In genomic region chr18:24488824-24489493, GRCh38 we compare ENCODE assay signal across 8 cellular contexts. TPM values are rescaled to one million over a fixed set of nuclear protein-coding genes. Genes with fewer than 3 reads are reported as not detected.
DNase-seq lines count a peak whose midpoint lies in the region; ATAC-seq and TF ChIP-seq lines count a peak whose summit lies in the region.

No MANE protein-coding gene starts in this region.

- DNase-seq in CD4-positive, CD25-positive, alpha-beta regulatory T cell: peak in 2 of 3 donors; percentile 41 to 49
- peak; percentile 26 for DNase-seq in H7
- DNase-seq in NT2/D1 (ENCODE audit: low read depth, low spot score): peak; percentile 1
- DNase-seq in choroid plexus epithelial cell (ENCODE audit: low read depth): peak; percentile 61
- DNase-seq in lung (ENCODE audit: low spot score): no peak
- no peak for DNase-seq in NK-92 (lab: John Stamatoyannopoulos, UW; ENCODE audit: unreplicated experiment)
- DNase-seq in effector CD8-positive, alpha-beta T cell (lab: John Stamatoyannopoulos, UW): no peak

- H3K9me3 Mint-ChIP-seq in CD4-positive, CD25-positive, alpha-beta regulatory T cell: no peaks in the 10 kb centered on the region

- H3K4me1 Mint-ChIP-seq in CD4-positive, CD25-positive, alpha-beta regulatory T cell: peaks cover 5 to 12% (median 7%) of the 10 kb centered on the region in 4 donors

- no peaks in the 10 kb centered on the region for H3K36me3 Mint-ChIP-seq in CD4-positive, CD25-positive, alpha-beta regulatory T cell

- no peak overlapping the region for H3K4me3 ChIP-seq in CD4-positive, CD25-positive, alpha-beta regulatory T cell (ENCODE audit: low read depth, low read length)
- no peak overlapping the region for H3K4me3 ChIP-seq in H7 (ENCODE audit: insufficient read depth, low read depth, low read length)
- H3K4me3 ChIP-seq in NT2/D1 (ENCODE audit: insufficient read length, low read depth): no peak overlapping the region
- H3K4me3 ChIP-seq in choroid plexus epithelial cell (ENCODE audit: low read depth, low read length): no peak overlapping the region
- no peak overlapping the region for H3K4me3 ChIP-seq in lung

- H3K9ac ChIP-seq in NT2/D1 (ENCODE audit: insufficient read length, low read depth): no peak overlapping the region

- no peak overlapping the region for H3K27ac Mint-ChIP-seq in CD4-positive, CD25-positive, alpha-beta regulatory T cell

- H3K4me3 Mint-ChIP-seq in CD4-positive, CD25-positive, alpha-beta regulatory T cell: no peak overlapping the region

- peaks cover 8% of the 10 kb centered on the region for H3K27me3 ChIP-seq in CD4-positive, CD25-positive, alpha-beta regulatory T cell (ENCODE audit: control insufficient read depth, insufficient read depth, low read length)
- H3K27me3 ChIP-seq in H7 (ENCODE audit: control insufficient read depth, insufficient read depth, low read length) (no peaks in the 10 kb centered on the region), NT2/D1 (ENCODE audit: insufficient read depth, insufficient read length) (no peaks in the 10 kb centered on the region), lung (ENCODE audit: control insufficient read depth, insufficient read depth) (no peaks in the 10 kb centered on the region)

- H3K4me1 ChIP-seq in CD4-positive, CD25-positive, alpha-beta regulatory T cell (ENCODE audit: control insufficient read depth, insufficient read depth, low read length, poor library complexity, severe bottlenecking): no peaks in the 10 kb centered on the region
- H3K4me1 ChIP-seq in NT2/D1 (ENCODE audit: insufficient read depth, insufficient read length) (no peaks in the 10 kb centered on the region), lung (ENCODE audit: control insufficient read depth in 2 of 2, insufficient read depth in 2 of 2, low read length in 2 of 2) (no peaks in the 10 kb centered on the region)

- H3K27ac ChIP-seq in CD4-positive, CD25-positive, alpha-beta regulatory T cell (ENCODE audit: insufficient read depth, low read length, poor library complexity, severe bottlenecking): no peak overlapping the region
- no peak overlapping the region for H3K27ac ChIP-seq in lung (ENCODE audit: low read depth in 1 of 2, low read length in 1 of 2)

- H3K36me3 ChIP-seq in CD4-positive, CD25-positive, alpha-beta regulatory T cell (ENCODE audit: control insufficient read depth, insufficient read depth, low read length): no peaks in the 10 kb centered on the region
- H3K36me3 ChIP-seq in H7 (replicated peaks; ENCODE audit: control insufficient read depth, insufficient read depth, low read length): no peaks in the 10 kb centered on the region
- no peaks in the 10 kb centered on the region for H3K36me3 ChIP-seq in NT2/D1 (ENCODE audit: insufficient read depth, insufficient read length, low read length)
- H3K36me3 ChIP-seq in lung (ENCODE audit: control insufficient read depth in 2 of 2, insufficient read depth in 2 of 2, low read length in 2 of 2): no peaks in the 10 kb centered on the region

- peak; percentile 65 for TF ChIP-seq CTCF in choroid plexus epithelial cell (conservative IDR thresholded peaks at IDR 0.05; ENCODE audit: low read depth, low read length)
- peak; percentile 54 for TF ChIP-seq CTCF in lung (IDR thresholded peaks at IDR 0.05; ENCODE audit: control extremely low read depth, extremely low read depth)

- peaks cover 46% of the 10 kb centered on the region for H3K27me3 Mint-ChIP-seq in CD4-positive, CD25-positive, alpha-beta regulatory T cell

- peak in 1 of 2 donors; percentile 35 for ATAC-seq in CD4-positive, CD25-positive, alpha-beta regulatory T cell (ENCODE audit: low read depth in 2 of 2)
- ATAC-seq in lung (ENCODE audit: insufficient read depth, low FRiP score): no peak
- no peak for ATAC-seq in GM19452 (IDR thresholded peaks at IDR 0.05; ENCODE audit: unreplicated experiment)

- 46 to 47% methylated on average over 7 of the region's 7 CpGs for WGBS in lung, 2 donors

- H3K9me3 ChIP-seq in CD4-positive, CD25-positive, alpha-beta regulatory T cell (ENCODE audit: control insufficient read depth in 2 of 2, low read length in 2 of 2): no peaks in the 10 kb centered on the region
- no peaks in the 10 kb centered on the region for H3K9me3 ChIP-seq in NT2/D1 (ENCODE audit: insufficient read depth, low read length)
- no peaks in the 10 kb centered on the region for H3K9me3 ChIP-seq in lung (ENCODE audit: control insufficient read depth in 2 of 2, insufficient read depth in 1 of 2, low read length in 1 of 2)

RNA-seq across cellular contexts. Expression of gene HRH4, which starts 28.5 kb away (rescaled TPM):
- total RNA-seq in CD4-positive, CD25-positive, alpha-beta regulatory T cell: 0.39 TPM
- 1 to 10 TPM in 2 of 4 donors, under 1 TPM in 2; 0.18 to 1.5 (median 1.1) TPM for polyA plus RNA-seq in CD4-positive, CD25-positive, alpha-beta regulatory T cell
- total RNA-seq in H7 (2014; rRNA removed; shearing (Covaris generic)): not detected in 2 replicates
- under 1 TPM; 0.54 to 0.89 TPM for total RNA-seq in lung
- polyA plus RNA-seq in lung: under 1 TPM in 1 of 2 donors, not detected in 1; 0.19 TPM

Comparison
In these comparisons a context has a peak if more than half of its experiments do, and no peak if none do; other contexts are left out.
1. DNase-seq: peak in CD4-positive, CD25-positive, alpha-beta regulatory T cell (2 of 3), H7 (single experiment), NT2/D1 (single experiment) and choroid plexus epithelial cell (single experiment); none in lung (single experiment), NK-92 (single experiment) and effector CD8-positive, alpha-beta T cell (single experiment).